In genomic region chrX:38937926-38938325, GRCh38 we compare ENCODE assay signal across 26 cellular contexts.
"Had no signal": no experiment of that assay in that cellular context is flagged by ENCODE, and none has a peak within 500 bp of the region (broad histone marks: within the 10 kb centered on the region; RNA-seq: fewer than 3 reads in every experiment).

No MANE protein-coding gene starts in this region.

- H3K36me3 ChIP-seq: ascending aorta, brain microvascular endothelial cell had no signal

- H3K27me3 ChIP-seq: ascending aorta, brain microvascular endothelial cell had no signal

- H3K4me3 ChIP-seq: ascending aorta, SK-N-MC had no signal

- ATAC-seq: activated naive CD4-positive, alpha-beta T cell treated with anti-CD3 and anti-CD28 coated beads, Interleukin-2, amount 50 U/mL, for 72 hours; activated naive CD8-positive, alpha-beta T cell treated with anti-CD3 and anti-CD28 coated beads, Interleukin-2, amount 50 U/mL, for 24 hours; activated T-cell treated with anti-CD3 and anti-CD28 coated beads, Interleukin-2, amount 50 U/mL, for 4 hours; T-cell had no signal

- H3K27ac ChIP-seq: ascending aorta, brain microvascular endothelial cell, SK-N-MC had no signal

- FAIRE-seq: TTC549 had no signal

- H3K4me1 ChIP-seq: ascending aorta had no signal

- DNase-seq: activated CD4-positive, alpha-beta memory T cell treated with anti-CD3 and anti-CD28 coated beads for 36 hours; activated CD4-positive, alpha-beta T cell treated with anti-CD3 and anti-CD28 coated beads, Interleukin-2, amount 10 ng/mL, durations not matched to agents 7 days and 5 days; activated CD4-positive, CD25-positive, alpha-beta regulatory T cell; activated CD8-positive, alpha-beta memory T cell treated with anti-CD3 and anti-CD28 coated beads for 24 hours; activated effector memory CD4-positive, alpha-beta T cell treated with anti-CD3 and anti-CD28 coated beads, Interleukin-2, amount 50 U/mL, for 16 hours; activated naive CD4-positive, alpha-beta T cell treated with Interleukin-2 at 50 U/mL for 16 hours; activated naive CD8-positive, alpha-beta T cell treated with anti-CD3 and anti-CD28 coated beads, Interleukin-2, amount 50 U/mL, for 24 hours; activated T-cell treated with anti-CD3 and anti-CD28 coated beads, Interleukin-2, amount 50 U/mL, for 4 hours; amniotic stem cell; brain microvascular endothelial cell; KG1; NCI-H1092; NCI-H1417; NCI-H1694; NCI-H345; NCI-H510A; NCI-H526 treated with DMSO at 0.1 percent for 48 hours; NCI-H82; SIG-M5; T-cell; T-helper 2 cell; T1000 had no signal
